ENCODE assay signal across 8 cellular contexts in genomic region chr13:27189192-27189591, GRCh38.
"Had no signal": no experiment of that assay in that cellular context is flagged by ENCODE, and none has a peak within 500 bp of the region (broad histone marks: within the 10 kb centered on the region; RNA-seq: fewer than 3 reads in every experiment).

No MANE protein-coding gene starts in this region.

- H3K9me3 ChIP-seq: HAP-1 had no signal

- H3K4me3 ChIP-seq: GM23248, HAP-1 had no signal

- H3K27ac ChIP-seq: GM23248, HL-60 had no signal

- ATAC-seq: HCT116 had no signal

- H3K9ac ChIP-seq: GM23248 had no signal

- H3K4me1 ChIP-seq: HAP-1 had no signal

- H2AFZ ChIP-seq: GM23248 had no signal

- DNase-seq: GM23248, GOT3, H7, HFFc6, KBM-7 had no signal

- H3K36me3 ChIP-seq: HAP-1 had no signal
